8 cellular contexts compared by ENCODE assay signal in genomic region chr9:78035369-78035993, GRCh38. TPM values are rescaled to one million over a fixed set of nuclear protein-coding genes. Genes with fewer than 3 reads are reported as not detected.
DNase-seq lines count a peak whose midpoint lies in the region; ATAC-seq, FAIRE-seq and TF ChIP-seq lines count a peak whose summit lies in the region.

No MANE protein-coding gene starts in this region.

- H3K9ac ChIP-seq in SK-N-SH (no peak overlapping the region), astrocyte (ENCODE audit: low read length) (no peak overlapping the region)

- 19% methylated on average over 10 of the region's 10 CpGs for whole genome bisulfite sequencing in SK-N-SH (ENCODE audit: low lambda C conversion rate)

- H3K9me2 ChIP-seq in SK-N-SH = no peaks in the 10 kb centered on the region

- TF ChIP-seq CTCF in GM12872 (IDR thresholded peaks at IDR 0.05; ENCODE audit: insufficient read depth, low read depth, low read length) (peak; percentile 73), SK-N-SH (IDR thresholded peaks at IDR 0.05) (peak; percentile 85), astrocyte (IDR thresholded peaks at IDR 0.05; ENCODE audit: insufficient read depth, low read depth, low read length) (peak; percentile 90)

- H3K4me1 ChIP-seq in SK-N-SH (ENCODE audit: control insufficient read depth in 1 of 2, insufficient read depth in 2 of 2, low read depth in 1 of 2, low read length in 1 of 2) (peaks cover 0 to 9% of the 10 kb centered on the region in 2 experiments; a peak in 3 of 4 replicates), astrocyte (ENCODE audit: insufficient read depth, low read length) (peaks cover 13% of the 10 kb centered on the region)

- H3K9me3 Mint-ChIP-seq in astrocyte (ENCODE audit: unreplicated experiment) = no peaks in the 10 kb centered on the region

- TF ChIP-seq EP300 in SK-N-SH (IDR thresholded peaks at IDR 0.05; ENCODE audit: borderline replicate concordance in 1 of 2, low read depth in 1 of 2, low read length in 1 of 2) = no peak

- H3K9me3 ChIP-seq in SK-N-SH (no peaks in the 10 kb centered on the region), astrocyte (ENCODE audit: insufficient read depth, low read depth, low read length) (no peaks in the 10 kb centered on the region)

- peak overlapping the region; percentile 63 for H2AFZ ChIP-seq in SK-N-SH (ENCODE audit: low read depth)
- H2AFZ ChIP-seq in astrocyte (ENCODE audit: low read depth, low read length) = peak overlapping the region; percentile 48

- H3F3A ChIP-seq in SK-N-SH (replicated peaks; ENCODE audit: insufficient read depth) = peaks cover 1% of the 10 kb centered on the region

- no peak for ATAC-seq in HG03108 (IDR thresholded peaks at IDR 0.05; ENCODE audit: unreplicated experiment)

- peak; percentile 65 for FAIRE-seq in astrocyte (lab: Jason Lieb, UNC)

- H3K27me3 Mint-ChIP-seq in astrocyte (ENCODE audit: low read depth, unreplicated experiment) = no peaks in the 10 kb centered on the region

- peaks cover 27% of the 10 kb centered on the region for H3K4me1 Mint-ChIP-seq in astrocyte (ENCODE audit: low read depth, unreplicated experiment)

- no peaks in the 10 kb centered on the region for H4K20me1 ChIP-seq in SK-N-SH (ENCODE audit: insufficient read depth)
- peaks cover 2% of the 10 kb centered on the region for H4K20me1 ChIP-seq in astrocyte (ENCODE audit: insufficient read depth, low read length)

- H3K27me3 ChIP-seq in SK-N-SH (ENCODE audit: insufficient read depth) = no peaks in the 10 kb centered on the region
- H3K27me3 ChIP-seq in astrocyte (ENCODE audit: insufficient read depth, low read length) = no peaks in the 10 kb centered on the region

- H3K36me3 Mint-ChIP-seq in astrocyte (ENCODE audit: low read depth, unreplicated experiment) = peaks cover under 1% of the 10 kb centered on the region

- no peak overlapping the region for H3K4me3 Mint-ChIP-seq in astrocyte (ENCODE audit: unreplicated experiment)

- DNase-seq in A172 (ENCODE audit: low spot score) = peak; percentile 91
- peak; percentile 85 for DNase-seq in NCI-H1092 treated with DMSO at 0.1 percent for 48 hours (lab: John Stamatoyannopoulos, UW)
- DNase-seq in SK-N-SH = peak; percentile 65
- DNase-seq in astrocyte (ENCODE audit: low read depth) = peak; percentile 60
- peak; percentile 55 for DNase-seq in hepatic stellate cell (ENCODE audit: low spot score)
- DNase-seq in retina = peak; percentile 80

- H3K4me2 ChIP-seq in SK-N-SH (peak overlapping the region; percentile 11; the same call in 1 of the 2 replicates), astrocyte (ENCODE audit: low read length) (peak overlapping the region; percentile 52)

- H3K27ac ChIP-seq in SK-N-SH (ENCODE audit: low read depth in 2 of 2, low read length in 1 of 2) (peak overlapping the region in 1 of 2 experiments; percentile 36; a peak in 3 of 4 replicates), astrocyte (ENCODE audit: low read depth, low read length) (no peak overlapping the region)

- CTCF ChIA-PET in SK-N-SH (lab: Yijun Ruan, JAX) = interaction anchor here (0.6 to 4.2 kb wide), 61 partner anchors 8 to 610 kb away, joined by 3 to 41 read pairs (median 4); no protein-coding TSS in a partner anchor

- TF ChIP-seq RAD21 in SK-N-SH (IDR thresholded peaks at IDR 0.05; ENCODE audit: low read length) = peak; percentile 92

- H3K36me3 ChIP-seq in SK-N-SH (replicated peaks in 1 of 2; ENCODE audit: control insufficient read depth in 1 of 2, insufficient read depth in 2 of 2, low read length in 1 of 2) = no peaks in the 10 kb centered on the region
- no peaks in the 10 kb centered on the region for H3K36me3 ChIP-seq in astrocyte (ENCODE audit: insufficient read depth, low read length)

- peak overlapping the region; percentile 1 for H3K27ac Mint-ChIP-seq in astrocyte (ENCODE audit: unreplicated experiment)

- H3K4me3 ChIP-seq in SK-N-SH (ENCODE audit: low read depth in 2 of 2, low read length in 1 of 2) = peak overlapping the region in 1 of 2 experiments; percentile 14; a peak in 1 of 4 replicates
- no peak overlapping the region for H3K4me3 ChIP-seq in astrocyte (ENCODE audit: insufficient read depth, low read depth, low read length)

- peaks cover 14% of the 10 kb centered on the region for H3K79me2 ChIP-seq in SK-N-SH (ENCODE audit: insufficient read depth)
- H3K79me2 ChIP-seq in astrocyte (ENCODE audit: insufficient read depth, low read length) = peaks cover 6% of the 10 kb centered on the region

- POLR2A ChIA-PET in SK-N-SH (lab: Yijun Ruan, JAX) = interaction anchor here (0.6 kb wide), 1 partner anchor 353 kb away, joined by 5 read pairs; no protein-coding TSS in a partner anchor

TF ChIP-seq in SK-N-SH, 30 proteins besides CTCF, POLR2A, EP300 and RAD21:
- TF ChIP-seq ELF1 (IDR thresholded peaks at IDR 0.05) = no peak
- no peak for TF ChIP-seq PBX3 (IDR thresholded peaks at IDR 0.05)
- no peak for TF ChIP-seq RCOR1 (IDR thresholded peaks at IDR 0.05; ENCODE audit: low read length)
- no peak for TF ChIP-seq GABPA (IDR thresholded peaks at IDR 0.05; ENCODE audit: low read depth)
- TF ChIP-seq JUND (IDR thresholded peaks at IDR 0.05) = no peak
- TF ChIP-seq, protein P1, sequence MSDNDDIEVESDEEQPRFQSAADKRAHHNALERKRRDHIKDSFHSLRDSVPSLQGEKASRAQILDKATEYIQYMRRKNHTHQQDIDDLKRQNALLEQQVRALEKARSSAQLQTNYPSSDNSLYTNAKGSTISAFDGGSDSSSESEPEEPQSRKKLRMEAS (IDR thresholded peaks at IDR 0.05; ENCODE audit: low read depth) = 0 out of 2 replicates have a peak, but pooled peaks have one; percentile 37
- no peak for TF ChIP-seq FOXM1 (IDR thresholded peaks at IDR 0.05; ENCODE audit: low read depth)
- TF ChIP-seq, protein P2, sequence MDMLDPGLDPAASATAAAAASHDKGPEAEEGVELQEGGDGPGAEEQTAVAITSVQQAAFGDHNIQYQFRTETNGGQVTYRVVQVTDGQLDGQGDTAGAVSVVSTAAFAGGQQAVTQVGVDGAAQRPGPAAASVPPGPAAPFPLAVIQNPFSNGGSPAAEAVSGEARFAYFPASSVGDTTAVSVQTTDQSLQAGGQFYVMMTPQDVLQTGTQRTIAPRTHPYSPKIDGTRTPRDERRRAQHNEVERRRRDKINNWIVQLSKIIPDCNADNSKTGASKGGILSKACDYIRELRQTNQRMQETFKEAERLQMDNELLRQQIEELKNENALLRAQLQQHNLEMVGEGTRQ (IDR thresholded peaks at IDR 0.05; ENCODE audit: borderline replicate concordance, low read depth, low read length) = no peak
- TF ChIP-seq FOSL2 (IDR thresholded peaks at IDR 0.05; ENCODE audit: borderline replicate concordance, low read depth) = no peak
- TF ChIP-seq MEF2A (IDR thresholded peaks at IDR 0.05; ENCODE audit: borderline replicate concordance, low read depth) = no peak
- no peak for TF ChIP-seq SIN3A (IDR thresholded peaks at IDR 0.05; ENCODE audit: borderline replicate concordance, low read depth, low read length)
- no peak for TF ChIP-seq IRF3 (IDR thresholded peaks at IDR 0.05; ENCODE audit: low read depth, low read length)
- TF ChIP-seq ZBTB33 (IDR thresholded peaks at IDR 0.05; ENCODE audit: borderline replicate concordance, low read depth) = no peak
- TF ChIP-seq EZH2phosphoT487 (IDR thresholded peaks at IDR 0.05; ENCODE audit: borderline replicate concordance, low read depth) = no peak
- TF ChIP-seq MXI1 (IDR thresholded peaks at IDR 0.05; ENCODE audit: low read depth, low read length) = no peak
- TF ChIP-seq SMC3 (IDR thresholded peaks at IDR 0.05; ENCODE audit: low read depth, low read length) = peak; percentile 64
TF ChIP-seq in SK-N-SH: peak in this region for 2.

RNA-seq across cellular contexts. Expression of gene GNAQ, which starts 3.9 kb away (rescaled TPM):
- total RNA-seq in A172 (2014; rRNA removed; shearing (Covaris generic)) = 38.4 and 42.0 TPM in 2 replicates
- 20.9 and 28.5 TPM in 2 replicates for polyA plus RNA-seq in SK-N-SH (2012; rRNA removed)
- 35.6 and 46.1 TPM in 2 replicates for polyA plus RNA-seq in SK-N-SH (2012; cell fraction: cytosol; rRNA removed)
- polyA plus RNA-seq in SK-N-SH (2012; cell fraction: nucleus; rRNA removed) = 11.1 and 25.5 TPM in 2 replicates
- total RNA-seq in astrocyte = 65.7 and 74.9 TPM in 2 replicates
